ENCODE assay signal across 3 cellular contexts in genomic region chr2:234603619-234604018, GRCh38.
TF ChIP-seq lines count a peak whose summit lies in the region.

No MANE protein-coding gene starts in this region.

TF ChIP-seq in HepG2, 621 proteins besides CTCF, POLR2A, EP300 and RAD21 (continued from another document):
- TF ChIP-seq GABPB1 (CRISPR knock-in tag; IDR thresholded peaks at IDR 0.05) (no peak), ZNF629 (CRISPR knock-in tag; conservative IDR thresholded peaks at IDR 0.05) (no peak), PHF5A (CRISPR knock-in tag; IDR thresholded peaks at IDR 0.05; ENCODE audit: low read depth, unreplicated experiment) (no peak), MAFK (conservative IDR thresholded peaks at IDR 0.05 in 1 of 2, IDR thresholded peaks at IDR 0.05 in 1 of 2; ENCODE audit: low read length in 2 of 2) (no peak), STAG1 (CRISPR knock-in tag; IDR thresholded peaks at IDR 0.05) (peak; percentile 24), MZF1 (CRISPR knock-in tag; IDR thresholded peaks at IDR 0.05; ENCODE audit: borderline replicate concordance) (no peak), ISX (CRISPR knock-in tag; conservative IDR thresholded peaks at IDR 0.05) (no peak), ZNF768 (CRISPR knock-in tag; IDR thresholded peaks at IDR 0.05) (peak; percentile 36; the same call in 1 of the 2 replicates)
- TF ChIP-seq, protein P1, sequence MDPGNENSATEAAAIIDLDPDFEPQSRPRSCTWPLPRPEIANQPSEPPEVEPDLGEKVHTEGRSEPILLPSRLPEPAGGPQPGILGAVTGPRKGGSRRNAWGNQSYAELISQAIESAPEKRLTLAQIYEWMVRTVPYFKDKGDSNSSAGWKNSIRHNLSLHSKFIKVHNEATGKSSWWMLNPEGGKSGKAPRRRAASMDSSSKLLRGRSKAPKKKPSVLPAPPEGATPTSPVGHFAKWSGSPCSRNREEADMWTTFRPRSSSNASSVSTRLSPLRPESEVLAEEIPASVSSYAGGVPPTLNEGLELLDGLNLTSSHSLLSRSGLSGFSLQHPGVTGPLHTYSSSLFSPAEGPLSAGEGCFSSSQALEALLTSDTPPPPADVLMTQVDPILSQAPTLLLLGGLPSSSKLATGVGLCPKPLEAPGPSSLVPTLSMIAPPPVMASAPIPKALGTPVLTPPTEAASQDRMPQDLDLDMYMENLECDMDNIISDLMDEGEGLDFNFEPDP (CRISPR knock-in tag; conservative IDR thresholded peaks at IDR 0.05), result 0 out of 2 replicates have a peak, but pooled peaks have one; percentile 38
- TF ChIP-seq, protein P2, sequence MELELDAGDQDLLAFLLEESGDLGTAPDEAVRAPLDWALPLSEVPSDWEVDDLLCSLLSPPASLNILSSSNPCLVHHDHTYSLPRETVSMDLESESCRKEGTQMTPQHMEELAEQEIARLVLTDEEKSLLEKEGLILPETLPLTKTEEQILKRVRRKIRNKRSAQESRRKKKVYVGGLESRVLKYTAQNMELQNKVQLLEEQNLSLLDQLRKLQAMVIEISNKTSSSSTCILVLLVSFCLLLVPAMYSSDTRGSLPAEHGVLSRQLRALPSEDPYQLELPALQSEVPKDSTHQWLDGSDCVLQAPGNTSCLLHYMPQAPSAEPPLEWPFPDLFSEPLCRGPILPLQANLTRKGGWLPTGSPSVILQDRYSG (CRISPR knock-in tag; IDR thresholded peaks at IDR 0.05), result no peak
- TF ChIP-seq, protein P3, sequence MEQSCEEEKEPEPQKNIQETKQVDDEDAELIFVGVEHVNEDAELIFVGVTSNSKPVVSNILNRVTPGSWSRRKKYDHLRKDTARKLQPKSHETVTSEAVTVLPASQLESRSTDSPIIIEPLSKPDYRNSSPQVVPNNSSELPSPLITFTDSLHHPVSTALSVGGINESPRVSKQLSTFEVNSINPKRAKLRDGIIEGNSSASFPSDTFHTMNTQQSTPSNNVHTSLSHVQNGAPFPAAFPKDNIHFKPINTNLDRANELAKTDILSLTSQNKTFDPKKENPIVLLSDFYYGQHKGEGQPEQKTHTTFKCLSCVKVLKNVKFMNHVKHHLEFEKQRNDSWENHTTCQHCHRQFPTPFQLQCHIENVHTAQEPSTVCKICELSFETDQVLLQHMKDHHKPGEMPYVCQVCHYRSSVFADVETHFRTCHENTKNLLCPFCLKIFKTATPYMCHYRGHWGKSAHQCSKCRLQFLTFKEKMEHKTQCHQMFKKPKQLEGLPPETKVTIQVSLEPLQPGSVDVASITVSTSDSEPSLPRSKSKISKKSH (CRISPR knock-in tag; IDR thresholded peaks at IDR 0.05; ENCODE audit: borderline replicate concordance), result 0 out of 2 replicates have a peak, but pooled peaks have one; percentile 36
TF ChIP-seq in HepG2: peak in this region for 4.

TF ChIP-seq in Ishikawa, 13 proteins besides CTCF, POLR2A, EP300 and RAD21 (continued from another document):
- TF ChIP-seq, protein P4, sequence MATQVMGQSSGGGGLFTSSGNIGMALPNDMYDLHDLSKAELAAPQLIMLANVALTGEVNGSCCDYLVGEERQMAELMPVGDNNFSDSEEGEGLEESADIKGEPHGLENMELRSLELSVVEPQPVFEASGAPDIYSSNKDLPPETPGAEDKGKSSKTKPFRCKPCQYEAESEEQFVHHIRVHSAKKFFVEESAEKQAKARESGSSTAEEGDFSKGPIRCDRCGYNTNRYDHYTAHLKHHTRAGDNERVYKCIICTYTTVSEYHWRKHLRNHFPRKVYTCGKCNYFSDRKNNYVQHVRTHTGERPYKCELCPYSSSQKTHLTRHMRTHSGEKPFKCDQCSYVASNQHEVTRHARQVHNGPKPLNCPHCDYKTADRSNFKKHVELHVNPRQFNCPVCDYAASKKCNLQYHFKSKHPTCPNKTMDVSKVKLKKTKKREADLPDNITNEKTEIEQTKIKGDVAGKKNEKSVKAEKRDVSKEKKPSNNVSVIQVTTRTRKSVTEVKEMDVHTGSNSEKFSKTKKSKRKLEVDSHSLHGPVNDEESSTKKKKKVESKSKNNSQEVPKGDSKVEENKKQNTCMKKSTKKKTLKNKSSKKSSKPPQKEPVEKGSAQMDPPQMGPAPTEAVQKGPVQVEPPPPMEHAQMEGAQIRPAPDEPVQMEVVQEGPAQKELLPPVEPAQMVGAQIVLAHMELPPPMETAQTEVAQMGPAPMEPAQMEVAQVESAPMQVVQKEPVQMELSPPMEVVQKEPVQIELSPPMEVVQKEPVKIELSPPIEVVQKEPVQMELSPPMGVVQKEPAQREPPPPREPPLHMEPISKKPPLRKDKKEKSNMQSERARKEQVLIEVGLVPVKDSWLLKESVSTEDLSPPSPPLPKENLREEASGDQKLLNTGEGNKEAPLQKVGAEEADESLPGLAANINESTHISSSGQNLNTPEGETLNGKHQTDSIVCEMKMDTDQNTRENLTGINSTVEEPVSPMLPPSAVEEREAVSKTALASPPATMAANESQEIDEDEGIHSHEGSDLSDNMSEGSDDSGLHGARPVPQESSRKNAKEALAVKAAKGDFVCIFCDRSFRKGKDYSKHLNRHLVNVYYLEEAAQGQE (IDR thresholded peaks at IDR 0.05; ENCODE audit: low read depth), result no peak
- TF ChIP-seq MAX (IDR thresholded peaks at IDR 0.05), result no peak
- TF ChIP-seq TAF1 (IDR thresholded peaks at IDR 0.05; ENCODE audit: low read depth), result no peak
- TF ChIP-seq CEBPB (IDR thresholded peaks at IDR 0.05), result no peak
- TF ChIP-seq NFIC (IDR thresholded peaks at IDR 0.05), result no peak
- TF ChIP-seq, protein P5, sequence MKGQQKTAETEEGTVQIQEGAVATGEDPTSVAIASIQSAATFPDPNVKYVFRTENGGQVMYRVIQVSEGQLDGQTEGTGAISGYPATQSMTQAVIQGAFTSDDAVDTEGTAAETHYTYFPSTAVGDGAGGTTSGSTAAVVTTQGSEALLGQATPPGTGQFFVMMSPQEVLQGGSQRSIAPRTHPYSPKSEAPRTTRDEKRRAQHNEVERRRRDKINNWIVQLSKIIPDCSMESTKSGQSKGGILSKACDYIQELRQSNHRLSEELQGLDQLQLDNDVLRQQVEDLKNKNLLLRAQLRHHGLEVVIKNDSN (IDR thresholded peaks at IDR 0.05), result no peak
- TF ChIP-seq CREB1 (IDR thresholded peaks at IDR 0.05; ENCODE audit: low read depth), result no peak

TF ChIP-seq in WTC11, 78 proteins besides CTCF, POLR2A, EP300 and RAD21 (continued from another document):
- TF ChIP-seq, protein P6, sequence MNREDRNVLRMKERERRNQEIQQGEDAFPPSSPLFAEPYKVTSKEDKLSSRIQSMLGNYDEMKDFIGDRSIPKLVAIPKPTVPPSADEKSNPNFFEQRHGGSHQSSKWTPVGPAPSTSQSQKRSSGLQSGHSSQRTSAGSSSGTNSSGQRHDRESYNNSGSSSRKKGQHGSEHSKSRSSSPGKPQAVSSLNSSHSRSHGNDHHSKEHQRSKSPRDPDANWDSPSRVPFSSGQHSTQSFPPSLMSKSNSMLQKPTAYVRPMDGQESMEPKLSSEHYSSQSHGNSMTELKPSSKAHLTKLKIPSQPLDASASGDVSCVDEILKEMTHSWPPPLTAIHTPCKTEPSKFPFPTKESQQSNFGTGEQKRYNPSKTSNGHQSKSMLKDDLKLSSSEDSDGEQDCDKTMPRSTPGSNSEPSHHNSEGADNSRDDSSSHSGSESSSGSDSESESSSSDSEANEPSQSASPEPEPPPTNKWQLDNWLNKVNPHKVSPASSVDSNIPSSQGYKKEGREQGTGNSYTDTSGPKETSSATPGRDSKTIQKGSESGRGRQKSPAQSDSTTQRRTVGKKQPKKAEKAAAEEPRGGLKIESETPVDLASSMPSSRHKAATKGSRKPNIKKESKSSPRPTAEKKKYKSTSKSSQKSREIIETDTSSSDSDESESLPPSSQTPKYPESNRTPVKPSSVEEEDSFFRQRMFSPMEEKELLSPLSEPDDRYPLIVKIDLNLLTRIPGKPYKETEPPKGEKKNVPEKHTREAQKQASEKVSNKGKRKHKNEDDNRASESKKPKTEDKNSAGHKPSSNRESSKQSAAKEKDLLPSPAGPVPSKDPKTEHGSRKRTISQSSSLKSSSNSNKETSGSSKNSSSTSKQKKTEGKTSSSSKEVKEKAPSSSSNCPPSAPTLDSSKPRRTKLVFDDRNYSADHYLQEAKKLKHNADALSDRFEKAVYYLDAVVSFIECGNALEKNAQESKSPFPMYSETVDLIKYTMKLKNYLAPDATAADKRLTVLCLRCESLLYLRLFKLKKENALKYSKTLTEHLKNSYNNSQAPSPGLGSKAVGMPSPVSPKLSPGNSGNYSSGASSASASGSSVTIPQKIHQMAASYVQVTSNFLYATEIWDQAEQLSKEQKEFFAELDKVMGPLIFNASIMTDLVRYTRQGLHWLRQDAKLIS (CRISPR knock-in tag; IDR thresholded peaks at IDR 0.05; ENCODE audit: borderline replicate concordance), result no peak
TF ChIP-seq in WTC11: peak in this region for 0.
